ENCODE assay signal across 1 cellular context in genomic region chr5:73495772-73496346, GRCh38.
TF ChIP-seq lines count a peak whose summit lies in the region.

No MANE protein-coding gene starts in this region.

TF ChIP-seq in GM23338, 12 proteins besides CTCF, POLR2A, EP300 and RAD21:
- no peak for TF ChIP-seq ZNF462 (CRISPR knock-in tag; IDR thresholded peaks at IDR 0.05)
- no peak for TF ChIP-seq EZH2 (IDR thresholded peaks at IDR 0.05; ENCODE audit: low read depth, unreplicated experiment)
- no peak for TF ChIP-seq CREB1 (CRISPR knock-in tag; IDR thresholded peaks at IDR 0.05; ENCODE audit: low read depth)
